14 cellular contexts compared by ENCODE assay signal in genomic region chr1:99781798-99782197, GRCh38. TPM values are rescaled to one million over a fixed set of nuclear protein-coding genes. Genes with fewer than 3 reads are reported as not detected.
DNase-seq lines count a peak whose midpoint lies in the region; ATAC-seq and TF ChIP-seq lines count a peak whose summit lies in the region.
"Had no signal": no experiment of that assay in that cellular context is flagged by ENCODE, and none has a peak within 500 bp of the region (broad histone marks: within the 10 kb centered on the region; RNA-seq: fewer than 3 reads in every experiment).

No MANE protein-coding gene starts in this region.

- DNase-seq in Right ventricle myocardium inferior (ENCODE audit: missing footprints) (no peak), left ventricle myocardium inferior (no peak), OCI-M1 (lab: John Stamatoyannopoulos, UW) (peak; percentile 42), heart right ventricle (peak; percentile 31 to 54), GM10266 (ENCODE audit: extremely low spot score) (no peak), cerebellar nuclear complex (lab: John Stamatoyannopoulos, UW) (no peak), gastrocnemius medialis (no peak)
- DNase-seq: Calu3; CD8-positive, alpha-beta T cell; DND-41; EL; H9 had no signal

- intact Hi-C loops in Right ventricle myocardium inferior (cut with DNase I) = no loop called here
- intact Hi-C loops in left ventricle myocardium inferior (cut with micrococcal nuclease) = no loop called here
- intact Hi-C loops in heart right ventricle (cut with DNase I) = no loop called here
- intact Hi-C loops in gastrocnemius medialis (cut with DNase I; ENCODE audit: low total_unique reads) = no loop called here

- 12 to 39% methylated on average over 3 of the region's 3 CpGs for WGBS in heart right ventricle, 2 donors

- H3K4me3 ChIP-seq in left ventricle myocardium inferior (no peak overlapping the region), heart right ventricle (no peak overlapping the region), gastrocnemius medialis (no peak overlapping the region)
- H3K4me3 ChIP-seq: BLaER1 treated with 17β-estradiol and CSF1 and Interleukin-3, amounts not matched to agents 10 nM and 100 nM had no signal

- H3K4me1 ChIP-seq in left ventricle myocardium inferior (peaks cover 9% of the 10 kb centered on the region), heart right ventricle (peaks cover 0 to 9% (median 0%) of the 10 kb centered on the region in 9 donors), gastrocnemius medialis (peaks cover 3 to 9% of the 10 kb centered on the region in 2 donors)

- TF ChIP-seq POLR2A in gastrocnemius medialis (IDR thresholded peaks at IDR 0.05) = no peak

- H3K36me3 ChIP-seq in left ventricle myocardium inferior (no peaks in the 10 kb centered on the region), heart right ventricle (no peaks in the 10 kb centered on the region), gastrocnemius medialis (no peaks in the 10 kb centered on the region)
- H3K36me3 ChIP-seq: BLaER1 treated with 17β-estradiol and CSF1 and Interleukin-3, amounts not matched to agents 10 nM and 100 nM had no signal

- TF ChIP-seq CTCF in left ventricle myocardium inferior (IDR thresholded peaks at IDR 0.05; ENCODE audit: borderline replicate concordance) = no peak
- no peak for TF ChIP-seq CTCF in heart right ventricle (IDR thresholded peaks at IDR 0.05)
- TF ChIP-seq CTCF in GM10266 (IDR thresholded peaks at IDR 0.05; ENCODE audit: control insufficient read depth, insufficient read depth, low read depth, missing control alignments) = no peak
- TF ChIP-seq CTCF in gastrocnemius medialis (IDR thresholded peaks at IDR 0.05 in 4 of 5, conservative IDR thresholded peaks at IDR 0.05 in 1 of 5) = no peak

- H3K27me3 ChIP-seq in left ventricle myocardium inferior (ENCODE audit: low read depth) (peaks cover 4% of the 10 kb centered on the region), heart right ventricle (peaks cover 0 to 4% (median 0%) of the 10 kb centered on the region in 7 donors), gastrocnemius medialis (no peaks in the 10 kb centered on the region)

- ATAC-seq in Right ventricle myocardium inferior = peak; percentile 76
- ATAC-seq in heart right ventricle = peak; percentile 37 to 94 (median 81)
- no peak for ATAC-seq in gastrocnemius medialis
- ATAC-seq: CD8-positive, alpha-beta T cell; HepG2 had no signal

- in situ Hi-C loops in gastrocnemius medialis (cut with MboI; ENCODE audit: low sequenced_read_pairs in 4 of 4) = no loop called here

- H3K27ac ChIP-seq in left ventricle myocardium inferior (replicated peaks) (no peak overlapping the region), heart right ventricle (no peak overlapping the region), gastrocnemius medialis (no peak overlapping the region)
- H3K27ac ChIP-seq: BLaER1 treated with 17β-estradiol and CSF1 and Interleukin-3, amounts not matched to agents 10 nM and 100 nM had no signal

- no peaks in the 10 kb centered on the region for H3K9me3 ChIP-seq in left ventricle myocardium inferior (replicated peaks)
- H3K9me3 ChIP-seq in heart right ventricle = no peaks in the 10 kb centered on the region
- H3K9me3 ChIP-seq in gastrocnemius medialis = no peaks in the 10 kb centered on the region
- H3K9me3 ChIP-seq: BLaER1 treated with 17β-estradiol and CSF1 and Interleukin-3, amounts not matched to agents 10 nM and 100 nM had no signal

RNA-seq across cellular contexts. Expression of gene FRRS1, which starts 15.4 kb away (rescaled TPM):
- 2.8 TPM for total RNA-seq in Right ventricle myocardium inferior
- total RNA-seq in left ventricle myocardium inferior = 3.8 TPM
- total RNA-seq in heart right ventricle = 1 to 10 TPM; 1.7 to 8.2 (median 4.8) TPM
- polyA plus RNA-seq in heart right ventricle = 1 to 10 TPM in 1 of 2 donors, under 1 TPM in 1; 0.88 to 2.2 TPM
- 1 to 10 TPM; 1.4 to 4.5 (median 2.3) TPM for total RNA-seq in gastrocnemius medialis

Comparison
In these comparisons a context has a peak if more than half of its experiments do, and no peak if none do; other contexts are left out.
1. DNase-seq: peak in OCI-M1 (single experiment) and heart right ventricle (2 of 2); none in Right ventricle myocardium inferior (single experiment), left ventricle myocardium inferior (single experiment), GM10266 (single experiment), cerebellar nuclear complex (0 of 2) and gastrocnemius medialis (0 of 2).
2. ATAC-seq: peak in Right ventricle myocardium inferior (single experiment) and heart right ventricle (8 of 8); none in gastrocnemius medialis (0 of 2).